8 cellular contexts compared by ENCODE assay signal in the genomic region with DNA sequence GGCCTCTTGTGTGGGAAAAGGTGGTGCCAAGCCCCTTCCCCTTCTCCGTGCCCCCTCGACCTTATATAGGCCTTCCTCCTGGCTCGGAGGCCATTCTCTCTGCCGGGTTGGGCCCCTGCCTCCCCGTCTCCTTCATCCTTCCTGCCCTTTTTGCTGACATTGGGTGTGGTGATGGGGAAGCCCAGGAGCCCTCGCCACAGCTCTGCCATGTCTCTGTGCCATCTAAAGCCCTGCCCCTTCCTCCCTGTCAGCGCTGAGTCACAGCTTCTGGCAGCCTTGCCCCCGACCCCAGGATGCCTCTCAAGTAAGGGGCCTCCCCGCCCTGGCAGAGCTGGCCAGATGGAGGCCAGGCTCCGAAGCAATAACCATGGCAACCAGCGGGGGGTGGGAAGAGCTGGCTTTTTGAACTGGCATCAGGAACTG. TPM values are rescaled to one million over a fixed set of nuclear protein-coding genes. Genes with fewer than 3 reads are reported as not detected.
A peak's percentile ranks its signal among the peaks of the same experiment; 100 is the strongest.
DNase-seq lines count a peak whose midpoint lies in the region; ATAC-seq, FAIRE-seq and TF ChIP-seq lines count a peak whose summit lies in the region.

No MANE protein-coding gene starts in this region.

- H3K27ac ChIP-seq in HepG2 (ENCODE audit: extremely low read length, insufficient read depth, low read length), result no peak overlapping the region

- TF ChIP-seq RAD21 in HepG2 (CRISPR knock-in tag; IDR thresholded peaks at IDR 0.05), result no peak

- in situ Hi-C loops in HepG2 (cut with HindIII; ENCODE audit: extremely low pct_ligation_motif_present, low pct_unique_long_range_greater_than_20kb), result no loop called here

- no peaks in the 10 kb centered on the region; the same call in 1 of the 2 replicates for H3K4me1 ChIP-seq in HepG2 (ENCODE audit: insufficient read depth, low read length)

- CTCF ChIA-PET in HepG2 (lab: Yijun Ruan, JAX; ENCODE audit: low intra/inter-chr PET ratio, low total read pairs), result no interaction called here

- H3K4me3 ChIP-seq in bronchial epithelial cell (ENCODE audit: low read depth, low read length), result no peak overlapping the region
- H3K4me3 ChIP-seq in HepG2 (replicated peaks in 1 of 3; ENCODE audit: insufficient read depth in 1 of 3, low read depth in 2 of 3, low read length in 3 of 3), result no peak overlapping the region

- H3K27me3 ChIP-seq in bronchial epithelial cell (ENCODE audit: control insufficient read depth, insufficient read depth, low read length), result no peaks in the 10 kb centered on the region
- no peaks in the 10 kb centered on the region for H3K27me3 ChIP-seq in HepG2 (ENCODE audit: control insufficient read depth in 1 of 2, insufficient read depth in 2 of 2, low read length in 2 of 2)

- peak; percentile 73 for ATAC-seq in HepG2

- WGBS in HepG2 (ENCODE audit: low lambda C conversion rate), result 83% methylated on average over 11 of the region's 11 CpGs

- H3K9me3 ChIP-seq in HepG2 (ENCODE audit: low read length), result no peaks in the 10 kb centered on the region

- H3K36me3 ChIP-seq in bronchial epithelial cell (ENCODE audit: control insufficient read depth, insufficient read depth, low read length), result peaks cover 23% of the 10 kb centered on the region
- H3K36me3 ChIP-seq in HepG2 (replicated peaks in 1 of 2; ENCODE audit: control insufficient read depth in 1 of 2, insufficient read depth in 2 of 2, low read length in 2 of 2), result peaks cover 15 to 37% of the 10 kb centered on the region in 2 experiments; a peak in 4 of 5 replicates

- intact Hi-C loops in HepG2 (cut with micrococcal nuclease; ENCODE audit: unreplicated experiment), result no loop called here

- POLR2A ChIA-PET in HepG2 (lab: Yijun Ruan, JAX), result no interaction called here

- BruUV-seq in HepG2 (replicated peaks; lab: Mats Ljungman, UMichigan), result no TSS peak

- H2AFZ ChIP-seq in HepG2 (ENCODE audit: low read length), result no peak overlapping the region

- H3K4me2 ChIP-seq in HepG2 (ENCODE audit: low read depth, low read length), result no peak overlapping the region

- H3K79me2 ChIP-seq in HepG2 (ENCODE audit: insufficient read depth, low read length), result no peaks in the 10 kb centered on the region

- no peak for TF ChIP-seq EP300 in HepG2 (IDR thresholded peaks at IDR 0.05; ENCODE audit: low read depth in 2 of 2, low read length in 2 of 2)
- no peak for TF ChIP-seq EP300 in HepG2 (CRISPR knock-in tag; IDR thresholded peaks at IDR 0.05; ENCODE audit: borderline replicate concordance)

- FAIRE-seq in bronchial epithelial cell (lab: Jason Lieb, UNC) (no peak), HepG2 (lab: Jason Lieb, UNC) (no peak)

- no peak for TF ChIP-seq CTCF in bronchial epithelial cell (IDR thresholded peaks at IDR 0.05; ENCODE audit: insufficient read depth, low read length, severe bottlenecking)
- peak; percentile 11; the same call in 1 of the 2 replicates for TF ChIP-seq CTCF in HepG2 (CRISPR knock-in tag; IDR thresholded peaks at IDR 0.05)

- H3K9ac ChIP-seq in HepG2 (ENCODE audit: insufficient read depth, low read depth, low read length), result no peak overlapping the region

- no peak for TF ChIP-seq POLR2A in HepG2 (IDR thresholded peaks at IDR 0.05; ENCODE audit: insufficient read depth in 1 of 2, low read depth in 2 of 2, low read length in 2 of 2)

- H4K20me1 ChIP-seq in HepG2 (ENCODE audit: insufficient read depth, low read length), result no peaks in the 10 kb centered on the region

- peak; percentile 56 for DNase-seq in NCI-H82 (lab: John Stamatoyannopoulos, UW)
- DNase-seq in NCI-H82 treated with DMSO at 0.1 percent for 48 hours (lab: John Stamatoyannopoulos, UW; ENCODE audit: unreplicated experiment), result no peak
- peak; percentile 89 for DNase-seq in LHCN-M2 (ENCODE audit: low read depth)
- peak; percentile 53 to 59 (median 56) for DNase-seq in activated CD4-positive, CD25-positive, alpha-beta regulatory T cell (lab: John Stamatoyannopoulos, UW)
- peak; percentile 62 for DNase-seq in bronchial epithelial cell (ENCODE audit: low read depth)
- DNase-seq in HepG2 (ENCODE audit: low spot score), result peak; percentile 9
- peak; percentile 65 to 78 for DNase-seq in stimulated activated CD8-positive, alpha-beta memory T cell treated with anti-CD3 and anti-CD28 coated beads, Interleukin-15, amount 100 ng/mL, for 4 hours (ENCODE audit: low read depth in 2 of 2)
- DNase-seq in NCI-H187 treated with DMSO at 0.1 percent for 48 hours (lab: John Stamatoyannopoulos, UW), result no peak

TF ChIP-seq in HepG2, 621 proteins besides CTCF, POLR2A, EP300 and RAD21:
- TF ChIP-seq HNRNPL (IDR thresholded peaks at IDR 0.05; ENCODE audit: low read depth, low read length) (peak; percentile 67; the same call in 1 of the 2 replicates), NPAS2 (CRISPR knock-in tag; IDR thresholded peaks at IDR 0.05; ENCODE audit: borderline replicate concordance) (no peak)

RNA-seq across cellular contexts. Expression of gene JADE2, which starts 30.4 kb away (rescaled TPM):
- total RNA-seq in LHCN-M2 (2014; rRNA removed), result 34.0 and 34.4 TPM in 2 replicates
- 12.3 TPM for polyA plus RNA-seq in LHCN-M2 (2012)
- 12.8 and 17.1 TPM in 2 replicates for total RNA-seq in bronchial epithelial cell
- total RNA-seq in HepG2 (2016; rRNA removed; fragmentation: Illumina TruSeq; extraction: Trizol), result 15.1 and 15.6 TPM in 2 replicates
- total RNA-seq in HepG2 (2016; cell fraction: cytosol; rRNA removed; fragmentation: Illumina TruSeq; extraction: Trizol; ENCODE audit: low read depth), result 3.9 and 4.4 TPM in 2 replicates
- total RNA-seq in HepG2 (2016; cell fraction: insoluble cytoplasmic fraction; rRNA removed; fragmentation: Illumina TruSeq; extraction: Trizol), result 15.7 and 16.4 TPM in 2 replicates
- 9.9 and 14.2 TPM in 2 replicates for total RNA-seq in HepG2 (2016; cell fraction: membrane; rRNA removed; fragmentation: Illumina TruSeq; extraction: Trizol)
- 10.7 and 11.7 TPM in 2 replicates for total RNA-seq in HepG2 (2016; cell fraction: nucleus; rRNA removed; fragmentation: Illumina TruSeq; extraction: Trizol)
- polyA plus RNA-seq in HepG2 (2011; rRNA removed), result 7.5 and 9.1 TPM in 2 replicates
- polyA plus RNA-seq in HepG2 (2011; cell fraction: cytosol; rRNA removed), result 6.2 and 7.4 TPM in 2 replicates
- polyA plus RNA-seq in HepG2 (2011; cell fraction: nucleus; rRNA removed), result 10.9 and 11.6 TPM in 2 replicates
- 5.4 and 7.6 TPM in 2 replicates for polyA plus RNA-seq in HepG2 (2012)
- polyA plus RNA-seq in HepG2 (2016; cell fraction: cytosol; fragmentation: Illumina TruSeq; extraction: Trizol; ENCODE audit: low read depth), result 1.7 and 2.3 TPM in 2 replicates
- 10.3 and 12.8 TPM in 2 replicates for polyA plus RNA-seq in HepG2 (2016; cell fraction: insoluble cytoplasmic fraction; fragmentation: Illumina TruSeq; extraction: Trizol; ENCODE audit: low read depth)
- polyA plus RNA-seq in HepG2 (2016; cell fraction: membrane; fragmentation: Illumina TruSeq; extraction: Trizol; ENCODE audit: low read depth), result 4.9 and 6.8 TPM in 2 replicates
- polyA plus RNA-seq in HepG2 (2016; cell fraction: nucleus; fragmentation: Illumina TruSeq; extraction: Trizol; ENCODE audit: insufficient read depth, low read depth), result 12.5 and 13.5 TPM in 2 replicates
- 17.4 and 97.1 TPM in 2 replicates for polyA minus RNA-seq in HepG2 (2011; rRNA and poly(A)+ RNA removed; ENCODE audit: low replicate concordance)
- 6.2 and 12.3 TPM in 2 replicates for polyA minus RNA-seq in HepG2 (2011; cell fraction: cytosol; rRNA and poly(A)+ RNA removed)
- 7.2 and 7.7 TPM in 2 replicates for polyA minus RNA-seq in HepG2 (2011; cell fraction: nucleus; rRNA and poly(A)+ RNA removed)

Comparison
In these comparisons a context has a peak if more than half of its experiments do, and no peak if none do; other contexts are left out.
1. DNase-seq: peak in NCI-H82 (single experiment), LHCN-M2 (single experiment), activated CD4-positive, CD25-positive, alpha-beta regulatory T cell (4 of 4), bronchial epithelial cell (single experiment), HepG2 (single experiment) and stimulated activated CD8-positive, alpha-beta memory T cell treated with anti-CD3 and anti-CD28 coated beads, Interleukin-15, amount 100 ng/mL, for 4 hours (2 of 2); none in NCI-H82 treated with DMSO at 0.1 percent for 48 hours (single experiment) and NCI-H187 treated with DMSO at 0.1 percent for 48 hours (single experiment).